Comparison of ENCODE assay signal across 9 cellular contexts in the genomic region with DNA sequence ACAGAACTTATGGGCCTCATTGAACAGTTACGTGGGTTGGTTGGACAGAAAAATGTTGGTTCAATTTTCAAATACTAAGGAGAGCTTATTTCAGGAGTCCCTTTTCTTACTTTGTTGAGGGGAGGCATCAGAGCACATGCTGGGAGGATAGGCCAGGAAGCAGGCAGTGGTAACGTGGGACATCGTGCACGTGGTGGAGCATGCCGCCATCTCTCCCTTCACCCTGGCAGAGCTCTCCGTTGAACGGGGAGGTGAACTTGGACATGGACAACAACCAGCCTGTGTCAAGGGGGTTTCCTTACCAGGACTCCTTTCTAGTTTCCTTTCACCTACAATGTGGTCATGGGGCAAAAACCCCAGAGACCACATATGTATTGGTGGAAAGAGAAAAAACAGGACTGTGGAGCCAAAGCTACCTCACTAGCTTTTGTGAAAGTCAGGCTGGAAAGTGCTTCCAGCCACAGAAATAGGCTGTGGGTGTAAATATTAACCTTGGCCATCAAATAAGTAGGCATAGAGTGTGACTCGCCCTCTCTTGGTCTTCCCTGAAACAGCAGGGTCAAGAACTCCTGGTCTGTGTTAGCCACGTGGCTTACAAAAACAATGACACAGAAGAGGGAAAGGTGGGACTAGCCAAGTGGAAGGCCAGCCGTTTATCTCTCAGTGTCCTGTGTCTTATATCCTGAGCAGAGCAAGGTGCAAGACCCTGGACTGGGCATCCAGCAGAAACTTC. TPM values are rescaled to one million over a fixed set of nuclear protein-coding genes. Genes with fewer than 3 reads are reported as not detected.
A peak's percentile ranks its signal among the peaks of the same experiment; 100 is the strongest.
DNase-seq lines count a peak whose midpoint lies in the region; ATAC-seq and TF ChIP-seq lines count a peak whose summit lies in the region.
"Had no signal": no experiment of that assay in that cellular context is flagged by ENCODE, and none has a peak within 500 bp of the region (broad histone marks: within the 10 kb centered on the region; RNA-seq: fewer than 3 reads in every experiment).

No MANE protein-coding gene starts in this region.

- peak overlapping the region; percentile 65 for H3K27ac Mint-ChIP-seq in activated naive CD4-positive, alpha-beta T cell treated with anti-CD3 and anti-CD28 coated beads, Interleukin-2, amount 50 U/mL, for 24 hours
- H3K27ac Mint-ChIP-seq in activated naive CD4-positive, alpha-beta T cell treated with anti-CD3 and anti-CD28 coated beads for 36 hours = no peak overlapping the region
- peak overlapping the region; percentile 75 for H3K27ac Mint-ChIP-seq in activated CD4-positive, alpha-beta memory T cell treated with anti-CD3 and anti-CD28 coated beads for 36 hours

- no peak for ATAC-seq in HG03342 (IDR thresholded peaks at IDR 0.05; ENCODE audit: unreplicated experiment)

- no peak for DNase-seq in activated naive CD4-positive, alpha-beta T cell treated with anti-CD3 and anti-CD28 coated beads for 36 hours
- no peak for DNase-seq in activated CD4-positive, alpha-beta memory T cell treated with anti-CD3 and anti-CD28 coated beads for 36 hours
- DNase-seq in fibroblast of villous mesenchyme (ENCODE audit: low read depth) (peak; percentile 53), stromal cell of bone marrow (ENCODE audit: low read depth) (peak; percentile 75), NK-92 (lab: John Stamatoyannopoulos, UW; ENCODE audit: unreplicated experiment) (no peak), cerebellar nuclear complex (lab: John Stamatoyannopoulos, UW) (no peak)

- no peaks in the 10 kb centered on the region for H3K9me3 Mint-ChIP-seq in activated naive CD4-positive, alpha-beta T cell treated with anti-CD3 and anti-CD28 coated beads, Interleukin-2, amount 50 U/mL, for 24 hours
- no peaks in the 10 kb centered on the region for H3K9me3 Mint-ChIP-seq in activated naive CD4-positive, alpha-beta T cell treated with anti-CD3 and anti-CD28 coated beads for 36 hours
- no peaks in the 10 kb centered on the region for H3K9me3 Mint-ChIP-seq in activated CD4-positive, alpha-beta memory T cell treated with anti-CD3 and anti-CD28 coated beads for 36 hours
- H3K9me3 Mint-ChIP-seq: CD14-positive monocyte had no signal

- CTCF ChIA-PET in activated naive CD4-positive, alpha-beta T cell treated with anti-CD3 and anti-CD28 coated beads for 36 hours (lab: Charles Lee) = interaction anchor here (0.6 kb wide), 1 partner anchor 1585 kb away, joined by 6 read pairs; no protein-coding TSS in a partner anchor
- CTCF ChIA-PET in activated CD4-positive, alpha-beta memory T cell treated with anti-CD3 and anti-CD28 coated beads for 36 hours (lab: Charles Lee) = interaction anchor here (0.9 to 1.0 kb wide), 2 partner anchors 21 to 24 kb away, joined by 4 to 5 read pairs; no protein-coding TSS in a partner anchor

- no peak overlapping the region for H3K4me3 Mint-ChIP-seq in activated naive CD4-positive, alpha-beta T cell treated with anti-CD3 and anti-CD28 coated beads, Interleukin-2, amount 50 U/mL, for 24 hours
- H3K4me3 Mint-ChIP-seq in activated naive CD4-positive, alpha-beta T cell treated with anti-CD3 and anti-CD28 coated beads for 36 hours = no peak overlapping the region
- no peak overlapping the region for H3K4me3 Mint-ChIP-seq in activated CD4-positive, alpha-beta memory T cell treated with anti-CD3 and anti-CD28 coated beads for 36 hours
- H3K4me3 Mint-ChIP-seq: CD14-positive monocyte had no signal

- no peaks in the 10 kb centered on the region for H3K4me1 Mint-ChIP-seq in activated naive CD4-positive, alpha-beta T cell treated with anti-CD3 and anti-CD28 coated beads, Interleukin-2, amount 50 U/mL, for 24 hours
- no peaks in the 10 kb centered on the region for H3K4me1 Mint-ChIP-seq in activated naive CD4-positive, alpha-beta T cell treated with anti-CD3 and anti-CD28 coated beads for 36 hours (ENCODE audit: low read depth)
- peaks cover 6% of the 10 kb centered on the region for H3K4me1 Mint-ChIP-seq in activated CD4-positive, alpha-beta memory T cell treated with anti-CD3 and anti-CD28 coated beads for 36 hours (ENCODE audit: low read depth)
- H3K4me1 Mint-ChIP-seq: CD14-positive monocyte had no signal

- no peaks in the 10 kb centered on the region for H3K36me3 Mint-ChIP-seq in activated naive CD4-positive, alpha-beta T cell treated with anti-CD3 and anti-CD28 coated beads, Interleukin-2, amount 50 U/mL, for 24 hours
- H3K36me3 Mint-ChIP-seq in activated naive CD4-positive, alpha-beta T cell treated with anti-CD3 and anti-CD28 coated beads for 36 hours (ENCODE audit: low read depth) = peaks cover 52% of the 10 kb centered on the region
- peaks cover 49% of the 10 kb centered on the region for H3K36me3 Mint-ChIP-seq in activated CD4-positive, alpha-beta memory T cell treated with anti-CD3 and anti-CD28 coated beads for 36 hours

- H3K4me3 ChIP-seq in fibroblast of villous mesenchyme (ENCODE audit: low read depth, low read length) = no peak overlapping the region

- intact Hi-C loops in activated naive CD4-positive, alpha-beta T cell treated with anti-CD3 and anti-CD28 coated beads for 36 hours (cut with micrococcal nuclease) = no loop called here
- intact Hi-C loops in activated CD4-positive, alpha-beta memory T cell treated with anti-CD3 and anti-CD28 coated beads for 36 hours (cut with micrococcal nuclease) = no loop called here

- H3K27me3 Mint-ChIP-seq in activated naive CD4-positive, alpha-beta T cell treated with anti-CD3 and anti-CD28 coated beads, Interleukin-2, amount 50 U/mL, for 24 hours = no peaks in the 10 kb centered on the region
- no peaks in the 10 kb centered on the region for H3K27me3 Mint-ChIP-seq in activated naive CD4-positive, alpha-beta T cell treated with anti-CD3 and anti-CD28 coated beads for 36 hours (ENCODE audit: low read depth)
- no peaks in the 10 kb centered on the region for H3K27me3 Mint-ChIP-seq in activated CD4-positive, alpha-beta memory T cell treated with anti-CD3 and anti-CD28 coated beads for 36 hours

- TF ChIP-seq CTCF in fibroblast of villous mesenchyme (IDR thresholded peaks at IDR 0.05; ENCODE audit: insufficient read depth, low read depth, low read length) = peak; percentile 19

- POLR2A ChIA-PET in activated CD4-positive, alpha-beta memory T cell treated with anti-CD3 and anti-CD28 coated beads for 36 hours (lab: Charles Lee) = no interaction called here

RNA-seq across cellular contexts. Expression of gene MICOS13, which starts 14.4 kb away (rescaled TPM):
- 10 to 100 TPM; 43.3 to 44.8 TPM for total RNA-seq in activated naive CD4-positive, alpha-beta T cell treated with anti-CD3 and anti-CD28 coated beads for 36 hours
- 10 to 100 TPM; 50.9 to 55.3 TPM for total RNA-seq in activated CD4-positive, alpha-beta memory T cell treated with anti-CD3 and anti-CD28 coated beads for 36 hours
- 21.2 and 31.9 TPM in 2 replicates for total RNA-seq in fibroblast of villous mesenchyme

RNA-seq across cellular contexts. Expression of gene HSD11B1L, which starts 14.9 kb away (rescaled TPM):
- 1 to 10 TPM; 2.6 to 3.0 TPM for total RNA-seq in activated naive CD4-positive, alpha-beta T cell treated with anti-CD3 and anti-CD28 coated beads for 36 hours
- 1 to 10 TPM; 3.8 to 4.1 TPM for total RNA-seq in activated CD4-positive, alpha-beta memory T cell treated with anti-CD3 and anti-CD28 coated beads for 36 hours
- total RNA-seq in fibroblast of villous mesenchyme = 6.5 and 9.0 TPM in 2 replicates

RNA-seq across cellular contexts. Expression of gene RPL36, which starts 24.1 kb away (rescaled TPM):
- total RNA-seq in activated naive CD4-positive, alpha-beta T cell treated with anti-CD3 and anti-CD28 coated beads for 36 hours = 1,000 to 10,000 TPM; 1,916 to 2,003 TPM
- total RNA-seq in activated CD4-positive, alpha-beta memory T cell treated with anti-CD3 and anti-CD28 coated beads for 36 hours = 1,000 to 10,000 TPM; 1,487 to 1,524 TPM
- total RNA-seq in fibroblast of villous mesenchyme = 257 and 261 TPM in 2 replicates

RNA-seq across cellular contexts. Expression of gene SAFB, which starts 43.1 kb away (rescaled TPM):
- 100 to 1,000 TPM; 120 to 129 TPM for total RNA-seq in activated naive CD4-positive, alpha-beta T cell treated with anti-CD3 and anti-CD28 coated beads for 36 hours
- 100 to 1,000 TPM; 103 to 113 TPM for total RNA-seq in activated CD4-positive, alpha-beta memory T cell treated with anti-CD3 and anti-CD28 coated beads for 36 hours
- 37.4 and 40.6 TPM in 2 replicates for total RNA-seq in fibroblast of villous mesenchyme

RNA-seq across cellular contexts. Expression of gene SAFB2, which starts 43.4 kb away (rescaled TPM):
- total RNA-seq in activated naive CD4-positive, alpha-beta T cell treated with anti-CD3 and anti-CD28 coated beads for 36 hours = 100 to 1,000 TPM; 108 to 118 TPM
- total RNA-seq in activated CD4-positive, alpha-beta memory T cell treated with anti-CD3 and anti-CD28 coated beads for 36 hours = 10 to 100 TPM; 63.5 to 76.4 TPM
- 30.6 and 39.7 TPM in 2 replicates for total RNA-seq in fibroblast of villous mesenchyme

Comparison
In these comparisons a context has a peak if more than half of its experiments do, and no peak if none do; other contexts are left out.
1. DNase-seq: peak in fibroblast of villous mesenchyme (single experiment) and stromal cell of bone marrow (single experiment); none in activated naive CD4-positive, alpha-beta T cell treated with anti-CD3 and anti-CD28 coated beads for 36 hours (single experiment), activated CD4-positive, alpha-beta memory T cell treated with anti-CD3 and anti-CD28 coated beads for 36 hours (single experiment), NK-92 (single experiment) and cerebellar nuclear complex (0 of 2).